In genomic region chr2:242031481-242032019, GRCh38 we compare ENCODE assay signal across 8 cellular contexts.
DNase-seq lines count a peak whose midpoint lies in the region; ATAC-seq and TF ChIP-seq lines count a peak whose summit lies in the region.

No MANE protein-coding gene starts in this region.

- CTCF ChIA-PET in GM10248 (lab: Yijun Ruan, JAX): interaction anchor here (1.0 kb wide), 1 partner anchor 11 kb away, joined by 3 read pairs; no protein-coding TSS in a partner anchor

- no peak for TF ChIP-seq CTCF in GM10248 (IDR thresholded peaks at IDR 0.05; ENCODE audit: control extremely low read depth, extremely low read depth, low read depth, missing control alignments)

- DNase-seq in M059J (ENCODE audit: low read depth): peak; percentile 90
- DNase-seq in activated CD8-positive, alpha-beta memory T cell treated with anti-CD3 and anti-CD28 coated beads for 24 hours: peak; percentile 76
- DNase-seq in fibroblast of gingiva (ENCODE audit: low read depth): peak; percentile 48
- DNase-seq in stimulated activated CD8-positive, alpha-beta memory T cell treated with anti-CD3 and anti-CD28 coated beads, Interleukin-4, amount 100 ng/mL, for 1 hour (ENCODE audit: low read depth in 2 of 2, low spot score in 1 of 2): peak; percentile 22 to 41
- no peak for DNase-seq in NCI-H1048 (lab: John Stamatoyannopoulos, UW)
- DNase-seq in NCI-H2029 treated with DMSO at 0.1 percent for 48 hours (lab: John Stamatoyannopoulos, UW): no peak
- DNase-seq in GM10248 (ENCODE audit: extremely low spot score): no peak

- POLR2A ChIA-PET in GM10248 (lab: Yijun Ruan, JAX): no interaction called here

- ATAC-seq in HG02588 (IDR thresholded peaks at IDR 0.05; ENCODE audit: unreplicated experiment): no peak

Comparison
In these comparisons a context has a peak if more than half of its experiments do, and no peak if none do; other contexts are left out.
1. DNase-seq: peak in M059J (single experiment), activated CD8-positive, alpha-beta memory T cell treated with anti-CD3 and anti-CD28 coated beads for 24 hours (single experiment), fibroblast of gingiva (single experiment) and stimulated activated CD8-positive, alpha-beta memory T cell treated with anti-CD3 and anti-CD28 coated beads, Interleukin-4, amount 100 ng/mL, for 1 hour (2 of 2); none in NCI-H1048 (single experiment), NCI-H2029 treated with DMSO at 0.1 percent for 48 hours (single experiment) and GM10248 (single experiment).